38 cellular contexts compared by ENCODE assay signal in the genomic region with DNA sequence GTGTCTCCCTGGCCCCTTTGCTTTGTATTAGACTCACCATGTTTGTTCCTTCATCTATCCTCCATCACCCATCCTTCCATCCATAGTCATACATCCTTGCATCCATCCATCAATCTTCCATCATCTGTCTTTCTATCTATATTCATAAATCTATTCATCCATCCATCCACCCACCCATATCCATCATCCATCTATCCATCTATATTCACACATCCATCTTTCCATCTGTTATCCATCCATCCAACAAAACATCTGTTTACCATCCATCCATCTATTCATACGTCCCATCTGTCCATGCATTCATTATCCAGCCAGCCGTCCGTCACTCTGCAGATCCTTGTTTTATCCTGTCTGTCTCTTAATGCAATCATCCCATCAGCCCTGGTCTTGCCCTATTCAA. TPM values are rescaled to one million over a fixed set of nuclear protein-coding genes. Genes with fewer than 3 reads are reported as not detected.
"Had no signal": no experiment of that assay in that cellular context is flagged by ENCODE, and none has a peak within 500 bp of the region (broad histone marks: within the 10 kb centered on the region; RNA-seq: fewer than 3 reads in every experiment).

No MANE protein-coding gene starts in this region.

- H3K27me3 ChIP-seq: cardiac muscle cell, colonic mucosa, gastrocnemius medialis, hepatocyte, ovary, sigmoid colon, stomach, testis, transverse colon had no signal

- H2AFZ ChIP-seq: hepatocyte had no signal

- H3K9me3 Mint-ChIP-seq: activated CD4-positive, alpha-beta memory T cell treated with anti-CD3 and anti-CD28 coated beads, Interleukin-2, amount 10 ng/mL, durations not matched to agents 7 days and 5 days; activated CD4-positive, alpha-beta T cell treated with anti-CD3 and anti-CD28 coated beads, Interleukin-2, amount 10 ng/mL, durations not matched to agents 24 days and 14 days; activated T-cell treated with anti-CD3 and anti-CD28 coated beads, Interleukin-2, amount 50 U/mL, for 24 hours; natural killer cell treated with Interleukin-12 subunit alpha and Interleukin-12 subunit beta and Interleukin-15 and Interleukin-18, amount 100 ng/mL, for 72 hours; stimulated activated naive B cell treated with anti-CD40 and anti-IgM and Interleukin-4, amounts not matched to agents 10 μg/mL and 1 μg/mL and 100 μg/mL, for 72 hours had no signal

- DNase-seq: activated CD4-positive, alpha-beta memory T cell treated with anti-CD3 and anti-CD28 coated beads, Interleukin-2, amount 10 ng/mL, durations not matched to agents 7 days and 5 days; activated CD4-positive, alpha-beta T cell treated with anti-CD3 and anti-CD28 coated beads, Interleukin-2, amount 10 ng/mL, durations not matched to agents 24 days and 14 days; activated CD8-positive, alpha-beta memory T cell treated with anti-CD3 and anti-CD28 coated beads, Interleukin-2, amount 50 U/mL, for 48 hours; activated gamma-delta T cell treated with Interleukin-2 at 50 U/mL for 16 hours; activated naive CD4-positive, alpha-beta T cell treated with anti-CD3 and anti-CD28 coated beads, Interleukin-2, amount 50 U/mL, for 16 hours; activated T-cell treated with anti-CD3 and anti-CD28 coated beads, Interleukin-2, amount 50 U/mL, for 24 hours; anterior cingulate cortex; cerebellar nuclear complex; colonic mucosa; effector memory CD4-positive, alpha-beta T cell; erythroblast; gastrocnemius medialis; left cardiac atrium; left ventricle myocardium superior; retina; sigmoid colon; small intestine; stimulated activated CD4-positive, alpha-beta T cell treated with anti-CD3 and anti-CD28 coated beads, Interleukin-4, amount 100 ng/mL, for 24 hours; stimulated activated naive B cell treated with anti-CD40 and anti-IgM and Interleukin-4, amounts not matched to agents 10 μg/mL and 1 μg/mL and 100 μg/mL, for 72 hours; stomach; T-helper 9 cell; testis; transverse colon; WERI-Rb-1 had no signal

- H3K36me3 ChIP-seq: neutrophil, ovary had no signal

- H3K27ac ChIP-seq: cardiac muscle cell, colonic mucosa, gastrocnemius medialis, hepatocyte, neutrophil, ovary, prostate gland, sigmoid colon, stomach, testis, transverse colon, WERI-Rb-1 had no signal

- H3K4me3 Mint-ChIP-seq: activated CD4-positive, alpha-beta memory T cell treated with anti-CD3 and anti-CD28 coated beads, Interleukin-2, amount 10 ng/mL, durations not matched to agents 7 days and 5 days; activated CD4-positive, alpha-beta T cell treated with anti-CD3 and anti-CD28 coated beads, Interleukin-2, amount 10 ng/mL, durations not matched to agents 24 days and 14 days; activated T-cell treated with anti-CD3 and anti-CD28 coated beads, Interleukin-2, amount 50 U/mL, for 24 hours; natural killer cell treated with Interleukin-12 subunit alpha and Interleukin-12 subunit beta and Interleukin-15 and Interleukin-18, amount 100 ng/mL, for 72 hours; stimulated activated naive B cell treated with anti-CD40 and anti-IgM and Interleukin-4, amounts not matched to agents 10 μg/mL and 1 μg/mL and 100 μg/mL, for 72 hours had no signal

- H3K4me1 Mint-ChIP-seq: activated CD4-positive, alpha-beta memory T cell treated with anti-CD3 and anti-CD28 coated beads, Interleukin-2, amount 10 ng/mL, durations not matched to agents 7 days and 5 days had no signal

- H3K36me3 Mint-ChIP-seq: natural killer cell treated with Interleukin-12 subunit alpha and Interleukin-12 subunit beta and Interleukin-15 and Interleukin-18, amount 100 ng/mL, for 72 hours had no signal

- H3K4me3 ChIP-seq: cardiac muscle cell, colonic mucosa, gastrocnemius medialis, hepatocyte, mucosa of descending colon, ovary, prostate gland, sigmoid colon, stomach, testis, transverse colon had no signal

- H3K4me1 ChIP-seq: colonic mucosa, gastrocnemius medialis, prostate gland, testis, transverse colon had no signal

- H3K4me2 ChIP-seq: hepatocyte had no signal

- H3K27me3 Mint-ChIP-seq: activated CD4-positive, alpha-beta T cell treated with anti-CD3 and anti-CD28 coated beads, Interleukin-2, amount 10 ng/mL, durations not matched to agents 24 days and 14 days; activated T-cell treated with anti-CD3 and anti-CD28 coated beads, Interleukin-2, amount 50 U/mL, for 24 hours; natural killer cell treated with Interleukin-12 subunit alpha and Interleukin-12 subunit beta and Interleukin-15 and Interleukin-18, amount 100 ng/mL, for 72 hours; stimulated activated naive B cell treated with anti-CD40 and anti-IgM and Interleukin-4, amounts not matched to agents 10 μg/mL and 1 μg/mL and 100 μg/mL, for 72 hours had no signal

- H3K9me3 ChIP-seq: colonic mucosa, gastrocnemius medialis, mucosa of descending colon, neutrophil, ovary, prostate gland, sigmoid colon, stomach, testis, transverse colon had no signal

- H3K27ac Mint-ChIP-seq: activated CD4-positive, alpha-beta memory T cell treated with anti-CD3 and anti-CD28 coated beads, Interleukin-2, amount 10 ng/mL, durations not matched to agents 7 days and 5 days; activated CD4-positive, alpha-beta T cell treated with anti-CD3 and anti-CD28 coated beads, Interleukin-2, amount 10 ng/mL, durations not matched to agents 24 days and 14 days; activated T-cell treated with anti-CD3 and anti-CD28 coated beads, Interleukin-2, amount 50 U/mL, for 24 hours; stimulated activated naive B cell treated with anti-CD40 and anti-IgM and Interleukin-4, amounts not matched to agents 10 μg/mL and 1 μg/mL and 100 μg/mL, for 72 hours had no signal

RNA-seq across cellular contexts. Expression of a gene that starts 37.0 kb away (rescaled TPM):
- total RNA-seq: activated CD4-positive, alpha-beta memory T cell treated with anti-CD3 and anti-CD28 coated beads, Interleukin-2, amount 10 ng/mL, durations not matched to agents 7 days and 5 days; activated CD4-positive, alpha-beta T cell treated with anti-CD3 and anti-CD28 coated beads, Interleukin-2, amount 10 ng/mL, durations not matched to agents 24 days and 14 days; cardiac muscle cell; dermis microvascular lymphatic vessel endothelial cell; gastrocnemius medialis; hepatocyte; left cardiac atrium; left ventricle myocardium superior; lung microvascular endothelial cell; mesenteric fat pad; mucosa of descending colon; myocyte; natural killer cell treated with Interleukin-12 subunit alpha and Interleukin-12 subunit beta and Interleukin-15 and Interleukin-18, amount 100 ng/mL, for 72 hours; prostate gland; sigmoid colon; T-helper 1 cell treated with Interleukin-12 subunit alpha and Interleukin-12 subunit beta and Interleukin-4 antibody, amounts not matched to agents 30 ng/mL and 1 ng/mL, for 36 hours; testis; transverse colon; urinary bladder had no signal
- polyA plus RNA-seq: keratinocyte, ovary, urinary bladder had no signal

RNA-seq across cellular contexts. Expression of a gene that starts 45.8 kb away (rescaled TPM):
- total RNA-seq: activated CD4-positive, alpha-beta memory T cell treated with anti-CD3 and anti-CD28 coated beads, Interleukin-2, amount 10 ng/mL, durations not matched to agents 7 days and 5 days; activated CD4-positive, alpha-beta T cell treated with anti-CD3 and anti-CD28 coated beads, Interleukin-2, amount 10 ng/mL, durations not matched to agents 24 days and 14 days; cardiac muscle cell; dermis microvascular lymphatic vessel endothelial cell; gastrocnemius medialis; left cardiac atrium; left ventricle myocardium superior; lung microvascular endothelial cell; mesenteric fat pad; myocyte; natural killer cell treated with Interleukin-12 subunit alpha and Interleukin-12 subunit beta and Interleukin-15 and Interleukin-18, amount 100 ng/mL, for 72 hours; prostate gland; sigmoid colon; T-helper 1 cell treated with Interleukin-12 subunit alpha and Interleukin-12 subunit beta and Interleukin-4 antibody, amounts not matched to agents 30 ng/mL and 1 ng/mL, for 36 hours; urinary bladder had no signal
- polyA plus RNA-seq: cardiac muscle cell, keratinocyte, ovary, urinary bladder had no signal
